In the genomic region with DNA sequence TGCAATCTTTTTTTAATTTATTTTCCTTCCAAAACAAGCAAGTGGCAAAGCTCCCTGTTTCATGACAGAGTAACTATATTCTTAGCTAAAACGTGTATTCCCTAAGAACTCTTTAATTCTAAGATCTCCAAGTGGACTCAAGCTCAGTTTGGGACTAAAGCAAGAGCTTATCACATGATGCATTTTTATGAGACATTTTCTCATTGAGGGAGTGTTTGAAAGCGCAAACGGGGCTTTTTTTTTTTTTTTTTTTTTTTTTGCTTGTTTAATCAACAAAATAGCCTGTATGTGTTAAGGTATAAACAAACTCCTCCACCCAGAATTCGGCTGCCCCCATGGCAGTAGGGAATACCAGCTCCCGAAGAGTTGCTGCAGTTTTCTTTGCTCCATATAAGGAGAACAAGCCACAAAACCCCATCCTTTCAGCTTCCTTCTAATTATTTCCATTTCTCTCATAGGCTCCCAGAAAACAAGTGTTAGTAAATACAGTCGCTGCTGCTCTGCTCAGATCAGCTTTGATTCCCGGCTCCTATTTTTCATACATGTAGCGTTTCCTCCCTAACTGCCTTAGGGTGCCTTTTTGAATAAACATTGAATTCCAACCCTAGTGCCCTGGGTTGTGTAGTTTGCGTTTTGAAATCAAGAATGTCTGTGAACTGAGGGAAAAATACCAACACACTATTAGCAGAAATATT, we compare ENCODE assay signal across 9 cellular contexts. TPM values are rescaled to one million over a fixed set of nuclear protein-coding genes. Genes with fewer than 3 reads are reported as not detected.
DNase-seq lines count a peak whose midpoint lies in the region; ATAC-seq and TF ChIP-seq lines count a peak whose summit lies in the region.
"Had no signal": no experiment of that assay in that cellular context is flagged by ENCODE, and none has a peak within 500 bp of the region (broad histone marks: within the 10 kb centered on the region; RNA-seq: fewer than 3 reads in every experiment).

No MANE protein-coding gene starts in this region.

- H2AFZ ChIP-seq in fibroblast of lung (ENCODE audit: low read length), result no peak overlapping the region

- H3K36me3 ChIP-seq in fibroblast of lung (ENCODE audit: control insufficient read depth, insufficient read depth, low read length), result no peaks in the 10 kb centered on the region

- no peaks in the 10 kb centered on the region for H3K79me2 ChIP-seq in fibroblast of lung (ENCODE audit: control insufficient read depth, insufficient read depth, low read length)

- H3K4me1 ChIP-seq in fibroblast of lung (ENCODE audit: control insufficient read depth, extremely low read depth, insufficient read depth, low read length), result peaks cover 3% of the 10 kb centered on the region

- H3K4me3 Mint-ChIP-seq in nephron, result peak overlapping the region; percentile 84 to 88 (median 86)
- H3K4me3 Mint-ChIP-seq: T-helper 1 cell treated with Interleukin-12 subunit alpha and Interleukin-12 subunit beta and Interleukin-4 antibody, amounts not matched to agents 30 μg/mL and 1 μg/mL, for 36 hours had no signal

- DNase-seq in Right ventricle myocardium superior, result no peak
- no peak for DNase-seq in cardiac septum (ENCODE audit: low spot score)
- peak in 1 of 2 donors; percentile 51 for DNase-seq in fibroblast of lung (ENCODE audit: low read depth in 2 of 2)
- no peak for DNase-seq in NCI-H345 (lab: John Stamatoyannopoulos, UW)
- no peak for DNase-seq in Kasumi-1 (lab: John Stamatoyannopoulos, UW)

- no peaks in the 10 kb centered on the region for H3K36me3 Mint-ChIP-seq in nephron (ENCODE audit: low read depth)

- no peaks in the 10 kb centered on the region for H3K9me3 ChIP-seq in fibroblast of lung (ENCODE audit: control insufficient read depth, insufficient read depth, low read depth, low read length)

- H3K27ac ChIP-seq in fibroblast of lung (ENCODE audit: insufficient read depth, low read length), result no peak overlapping the region

- peaks cover 16% of the 10 kb centered on the region for H3K27me3 Mint-ChIP-seq in nephron (ENCODE audit: low read depth)

- peak; percentile 5 for ATAC-seq in Right ventricle myocardium superior (ENCODE audit: poor library complexity)
- no peak for ATAC-seq in GM19023 (IDR thresholded peaks at IDR 0.05; ENCODE audit: unreplicated experiment)
- no peak for ATAC-seq in GM18907 (IDR thresholded peaks at IDR 0.05; ENCODE audit: unreplicated experiment)

- TF ChIP-seq CTCF in fibroblast of lung (conservative IDR thresholded peaks at IDR 0.05 in 1 of 2, IDR thresholded peaks at IDR 0.05 in 1 of 2; ENCODE audit: low read depth in 1 of 2, low read length in 2 of 2) (no peak), nephron (IDR thresholded peaks at IDR 0.05; ENCODE audit: unreplicated experiment in 3 of 3) (no peak)

- peaks cover 43% of the 10 kb centered on the region for H3K4me1 Mint-ChIP-seq in nephron

- no peaks in the 10 kb centered on the region for H4K20me1 ChIP-seq in fibroblast of lung (ENCODE audit: control insufficient read depth, extremely low read depth, insufficient read depth, low read length)

- H3K27me3 ChIP-seq in fibroblast of lung (ENCODE audit: control insufficient read depth, insufficient read depth, low read length), result no peaks in the 10 kb centered on the region

- peak overlapping the region; percentile 85 for H3K4me2 ChIP-seq in fibroblast of lung (ENCODE audit: extremely low read depth, insufficient read depth, low read length)

- no peaks in the 10 kb centered on the region for H3K9me3 Mint-ChIP-seq in nephron
- H3K9me3 Mint-ChIP-seq: T-helper 1 cell treated with Interleukin-12 subunit alpha and Interleukin-12 subunit beta and Interleukin-4 antibody, amounts not matched to agents 30 μg/mL and 1 μg/mL, for 36 hours had no signal

- no peak overlapping the region for H3K9ac ChIP-seq in fibroblast of lung (ENCODE audit: insufficient read depth, low read length)

- peak overlapping the region in 3 of 4 experiments; percentile 12 to 59 (median 59) for H3K4me3 ChIP-seq in fibroblast of lung (replicated peaks in 1 of 4; ENCODE audit: control extremely low read depth in 1 of 4, insufficient read depth in 1 of 4, low read depth in 3 of 4, low read length in 4 of 4)

- H3K27ac Mint-ChIP-seq in nephron, result peak overlapping the region; percentile 15 to 86 (median 79)
- H3K27ac Mint-ChIP-seq: T-helper 1 cell treated with Interleukin-12 subunit alpha and Interleukin-12 subunit beta and Interleukin-4 antibody, amounts not matched to agents 30 μg/mL and 1 μg/mL, for 36 hours had no signal

- intact Hi-C loops in Right ventricle myocardium superior (cut with DNase I), result no loop called here
- intact Hi-C loops in cardiac septum (cut with DNase I), result no loop called here

RNA-seq across cellular contexts. Expression of a gene that starts 0.7 kb away (rescaled TPM):
- total RNA-seq in Right ventricle myocardium superior (82.8 TPM), cardiac septum (99.6 TPM), fibroblast of lung (4.4 and 6.9 TPM in 2 replicates)
- polyA plus RNA-seq in fibroblast of lung, result 0.56 and 1.3 TPM in 2 replicates
- polyA plus RNA-seq in fibroblast of lung (2012), result 0.29 and 0.33 TPM in 2 replicates
- 0.11 and 2.3 TPM in 2 replicates for polyA minus RNA-seq in fibroblast of lung (ENCODE audit: low replicate concordance)

Comparison
In these comparisons a context has a peak if more than half of its experiments do, and no peak if none do; other contexts are left out.
1. RNA of a gene that starts 0.7 kb away (total RNA-seq): 99.6 TPM in cardiac septum (single experiment) and 82.8 TPM in Right ventricle myocardium superior (single experiment); 4.4 to 6.9 TPM in fibroblast of lung; every median in the first group is over 10 times any median in the second.